In the genomic region with DNA sequence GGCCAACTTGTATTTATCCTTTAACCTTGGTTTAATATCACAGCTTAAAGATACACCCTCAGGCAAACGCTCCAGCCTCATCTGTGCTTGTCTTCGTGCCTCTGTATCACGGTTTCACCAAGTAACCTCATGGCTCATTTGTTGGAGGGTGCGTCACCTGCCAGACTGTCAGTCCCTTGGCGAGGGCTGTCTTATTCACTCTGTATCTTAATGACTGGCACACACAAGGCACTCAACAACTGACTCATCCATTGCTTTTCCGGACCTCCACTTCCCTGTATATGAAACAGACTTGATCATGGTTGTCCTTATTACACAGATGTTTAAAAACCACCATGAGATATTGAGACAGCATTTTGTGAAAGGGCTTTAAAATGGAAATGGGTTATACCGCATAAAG, we compare ENCODE assay signal across 12 cellular contexts. TPM values are rescaled to one million over a fixed set of nuclear protein-coding genes. Genes with fewer than 3 reads are reported as not detected.
DNase-seq lines count a peak whose midpoint lies in the region; ATAC-seq, FAIRE-seq and TF ChIP-seq lines count a peak whose summit lies in the region.
"Had no signal": no experiment of that assay in that cellular context is flagged by ENCODE, and none has a peak within 500 bp of the region (broad histone marks: within the 10 kb centered on the region; RNA-seq: fewer than 3 reads in every experiment).

No MANE protein-coding gene starts in this region.

- H3K4me1 ChIP-seq in endothelial cell of umbilical vein (ENCODE audit: control insufficient read depth, extremely low read depth, insufficient read depth, low read length): no peaks in the 10 kb centered on the region

- no peaks in the 10 kb centered on the region for H4K20me1 ChIP-seq in endothelial cell of umbilical vein (replicated peaks; ENCODE audit: control insufficient read depth, extremely low read depth, insufficient read depth, low read length)

- intact Hi-C loops in endothelial cell of umbilical vein (cut with micrococcal nuclease): loop anchor here (2.0 to 5.0 kb wide), 4 partner anchors 61 to 353 kb away; no protein-coding TSS in a partner anchor

- BruUV-seq in endothelial cell of umbilical vein (replicated peaks; lab: Mats Ljungman, UMichigan): no TSS peak

- no peak overlapping the region for H3K4me3 ChIP-seq in endothelial cell of umbilical vein (replicated peaks in 1 of 3; ENCODE audit: insufficient read depth in 1 of 3, low read depth in 1 of 3, low read length in 3 of 3)
- H3K4me3 ChIP-seq: A549, thoracic aorta had no signal

- H3K9ac ChIP-seq in endothelial cell of umbilical vein (replicated peaks; ENCODE audit: extremely low read depth, insufficient read depth, low read length): no peak overlapping the region

- dilution Hi-C loops in endothelial cell of umbilical vein (cut with MboI; ENCODE audit: extremely low pct_ligation_motif_present, low sequenced_read_pairs): no loop called here

- POLR2A ChIA-PET in endothelial cell of umbilical vein (lab: Charles Lee): no interaction called here

- CTCF ChIA-PET in endothelial cell of umbilical vein (lab: Charles Lee): interaction anchor here (0.7 to 4.8 kb wide), 12 partner anchors 39 to 364 kb away, joined by 3 to 27 read pairs (median 4); no protein-coding TSS in a partner anchor

- H3K27me3 ChIP-seq in endothelial cell of umbilical vein (ENCODE audit: control insufficient read depth in 2 of 2, insufficient read depth in 2 of 2, low read length in 2 of 2): peaks cover 15 to 24% of the 10 kb centered on the region in 2 experiments

- TF ChIP-seq CTCF in endothelial cell of umbilical vein (IDR thresholded peaks at IDR 0.05; ENCODE audit: extremely low read depth in 1 of 2, insufficient read depth in 1 of 2, low read depth in 1 of 2, low read length in 2 of 2): no peak

- no peaks in the 10 kb centered on the region for H3K36me3 ChIP-seq in endothelial cell of umbilical vein (ENCODE audit: control insufficient read depth in 2 of 2, extremely low read depth in 1 of 2, insufficient read depth in 2 of 2, low read length in 2 of 2)
- H3K36me3 ChIP-seq: thoracic aorta had no signal

- H3K27ac ChIP-seq in endothelial cell of umbilical vein (ENCODE audit: insufficient read depth, low read depth, low read length): no peak overlapping the region
- H3K27ac ChIP-seq: A549, thoracic aorta had no signal

- no peaks in the 10 kb centered on the region for H3K9me3 ChIP-seq in endothelial cell of umbilical vein (replicated peaks; ENCODE audit: control insufficient read depth, insufficient read depth, low read length)
- H3K9me3 ChIP-seq: A549, thoracic aorta had no signal

- no peaks in the 10 kb centered on the region for H3K79me2 ChIP-seq in endothelial cell of umbilical vein (ENCODE audit: control insufficient read depth, insufficient read depth, low read length)

- H2AFZ ChIP-seq in endothelial cell of umbilical vein (ENCODE audit: low read depth, low read length): no peak overlapping the region

- peak; percentile 76 for FAIRE-seq in endothelial cell of umbilical vein (lab: Jason Lieb, UNC)
- FAIRE-seq: A549 had no signal

- no peaks in the 10 kb centered on the region for H3K9me1 ChIP-seq in endothelial cell of umbilical vein (replicated peaks; ENCODE audit: control insufficient read depth, extremely low read depth, insufficient read depth, low read length)

- no peak overlapping the region for H3K4me2 ChIP-seq in endothelial cell of umbilical vein (ENCODE audit: insufficient read depth, low read length)
- H3K4me2 ChIP-seq: A549 had no signal

- peak in 3 of 4 experiments; percentile 27 to 46 (median 41) for DNase-seq in activated CD4-positive, CD25-positive, alpha-beta regulatory T cell (lab: John Stamatoyannopoulos, UW)
- no peak for DNase-seq in activated CD4-positive, CD25-positive, alpha-beta regulatory T cell treated with anti-CD3 and anti-CD28 coated beads, Interleukin-2, amount 50 U/mL, for 72 hours
- peak; percentile 48 for DNase-seq in activated CD4-positive, alpha-beta T cell treated with anti-CD3 and anti-CD28 coated beads, Interleukin-2, amount 50 U/mL, for 1 hour
- DNase-seq in endothelial cell of umbilical vein (ENCODE audit: low read depth, low spot score) (peak; percentile 3), COLO829 (ENCODE audit: low spot score) (no peak), AG08395 (ENCODE audit: low spot score) (no peak)
- peak; percentile 56 for DNase-seq in stimulated activated naive CD8-positive, alpha-beta T cell treated with anti-CD3 and anti-CD28 coated beads, Interleukin-15, Interleukin-2, amounts not matched to agents 100 U/mL and 50 U/mL, for 24 hours
- DNase-seq: NCI-H1048 had no signal

- peak; percentile 77 for ATAC-seq in stimulated activated naive CD8-positive, alpha-beta T cell treated with anti-CD3 and anti-CD28 coated beads, Interleukin-15, Interleukin-2, amounts not matched to agents 100 U/mL and 50 U/mL, for 24 hours
- no peak for ATAC-seq in GM21447 (IDR thresholded peaks at IDR 0.05; ENCODE audit: unreplicated experiment)
- ATAC-seq: A549 had no signal

- no peak for TF ChIP-seq POLR2A in endothelial cell of umbilical vein (IDR thresholded peaks at IDR 0.05; ENCODE audit: low read depth, low read length)

TF ChIP-seq in endothelial cell of umbilical vein, 7 proteins besides CTCF, POLR2A, EP300 and RAD21:
- TF ChIP-seq FOS (IDR thresholded peaks at IDR 0.05; ENCODE audit: borderline replicate concordance, insufficient read depth, low read length) (peak; percentile 62), JUN (IDR thresholded peaks at IDR 0.05; ENCODE audit: borderline replicate concordance, insufficient read depth, insufficient read length, low read depth) (no peak)

RNA-seq across cellular contexts. Expression of a gene that starts 28.0 kb away (rescaled TPM):
- not detected in 2 replicates for total RNA-seq in endothelial cell of umbilical vein
- not detected in 2 replicates for polyA plus RNA-seq in endothelial cell of umbilical vein
- polyA plus RNA-seq in endothelial cell of umbilical vein (2011; cell fraction: cytosol; rRNA removed): 0.05 TPM in 1 of 2 replicates, not detected in the other
- not detected in 2 replicates for polyA plus RNA-seq in endothelial cell of umbilical vein (2011; cell fraction: nucleus; rRNA removed)
- 0.26 TPM in 1 of 2 replicates, not detected in the other for polyA plus RNA-seq in endothelial cell of umbilical vein (2012)
- polyA minus RNA-seq in endothelial cell of umbilical vein: 0.22 and 0.83 TPM in 2 replicates
- not detected for polyA minus RNA-seq in endothelial cell of umbilical vein (2011; cell fraction: cytosol; rRNA and poly(A)+ RNA removed)
- not detected in 2 replicates for polyA minus RNA-seq in endothelial cell of umbilical vein (2011; cell fraction: nucleus; rRNA and poly(A)+ RNA removed)
- total RNA-seq: fibroblast of lung had no signal
- polyA plus RNA-seq: A549, fibroblast of lung had no signal

RNA-seq across cellular contexts. Expression of a gene that starts 36.8 kb away (rescaled TPM):
- not detected in 2 replicates for total RNA-seq in endothelial cell of umbilical vein
- polyA plus RNA-seq in endothelial cell of umbilical vein: not detected in 2 replicates
- polyA plus RNA-seq in endothelial cell of umbilical vein (2011; cell fraction: cytosol; rRNA removed): not detected in 2 replicates
- polyA plus RNA-seq in endothelial cell of umbilical vein (2011; cell fraction: nucleus; rRNA removed): not detected in 2 replicates
- not detected in 2 replicates for polyA plus RNA-seq in endothelial cell of umbilical vein (2012)
- polyA minus RNA-seq in endothelial cell of umbilical vein: not detected in 2 replicates
- polyA minus RNA-seq in endothelial cell of umbilical vein (2011; cell fraction: cytosol; rRNA and poly(A)+ RNA removed): not detected
- not detected in 2 replicates for polyA minus RNA-seq in endothelial cell of umbilical vein (2011; cell fraction: nucleus; rRNA and poly(A)+ RNA removed)
- total RNA-seq: fibroblast of lung, thoracic aorta had no signal
- polyA plus RNA-seq: A549, fibroblast of lung had no signal

Comparison
In these comparisons a context has a peak if more than half of its experiments do, and no peak if none do; other contexts are left out.
1. DNase-seq: peak in activated CD4-positive, CD25-positive, alpha-beta regulatory T cell (3 of 4), activated CD4-positive, alpha-beta T cell treated with anti-CD3 and anti-CD28 coated beads, Interleukin-2, amount 50 U/mL, for 1 hour (single experiment), endothelial cell of umbilical vein (single experiment) and stimulated activated naive CD8-positive, alpha-beta T cell treated with anti-CD3 and anti-CD28 coated beads, Interleukin-15, Interleukin-2, amounts not matched to agents 100 U/mL and 50 U/mL, for 24 hours (single experiment); none in activated CD4-positive, CD25-positive, alpha-beta regulatory T cell treated with anti-CD3 and anti-CD28 coated beads, Interleukin-2, amount 50 U/mL, for 72 hours (single experiment), COLO829 (single experiment) and AG08395 (single experiment).